ENCODE assay signal across 15 cellular contexts in genomic region chr4:11011249-11011648, GRCh38.
DNase-seq lines count a peak whose midpoint lies in the region; FAIRE-seq and TF ChIP-seq lines count a peak whose summit lies in the region.
"Had no signal": no experiment of that assay in that cellular context is flagged by ENCODE, and none has a peak within 500 bp of the region (broad histone marks: within the 10 kb centered on the region; RNA-seq: fewer than 3 reads in every experiment).

No MANE protein-coding gene starts in this region.

- H3K27ac Mint-ChIP-seq in Caco-2 (ENCODE audit: unreplicated experiment): no peak overlapping the region
- H3K27ac Mint-ChIP-seq: CD14-positive monocyte; GM23338; T-helper 1 cell treated with Interleukin-12 subunit alpha and Interleukin-12 subunit beta and Interleukin-4 antibody, amounts not matched to agents 30 μg/mL and 1 μg/mL, for 36 hours had no signal

- POLR2A ChIA-PET in Caco-2 (lab: Charles Lee): no interaction called here

- H3K4me3 ChIP-seq in Caco-2 (ENCODE audit: low read depth, low read length): no peak overlapping the region
- H3K4me3 ChIP-seq in esophagus muscularis mucosa: no peak overlapping the region
- H3K4me3 ChIP-seq: GM23338, Peyer's patch had no signal

- TF ChIP-seq EP300 in esophagus muscularis mucosa (IDR thresholded peaks at IDR 0.05): no peak

- no peaks in the 10 kb centered on the region for H3K36me3 Mint-ChIP-seq in Caco-2 (ENCODE audit: insufficient read depth, unreplicated experiment)
- H3K36me3 Mint-ChIP-seq: CD14-positive monocyte had no signal

- intact Hi-C loops in Caco-2 (cut with micrococcal nuclease; ENCODE audit: unreplicated experiment): no loop called here
- intact Hi-C loops in esophagus muscularis mucosa (cut with DNase I): no loop called here

- WGBS in esophagus muscularis mucosa: 91% methylated on average over 3 of the region's 3 CpGs

- H3K4me1 ChIP-seq in Caco-2 (0 out of 2 replicates have a peak, but pooled peaks cover 3% of the 10 kb centered on the region), esophagus muscularis mucosa (no peaks in the 10 kb centered on the region)
- H3K4me1 ChIP-seq: Peyer's patch had no signal

- peak; percentile 50 to 60 for DNase-seq in Caco-2
- peak; percentile 30 for DNase-seq in HuH-7.5 (ENCODE audit: low spot score)
- peak; percentile 68 for DNase-seq in NCI-H69 (lab: John Stamatoyannopoulos, UW)
- peak; percentile 70 for DNase-seq in esophagus muscularis mucosa (ENCODE audit: extremely low spot score)
- no peak for DNase-seq in GM12891 (ENCODE audit: insufficient read length, low spot score)
- no peak for DNase-seq in NCI-H187 treated with DMSO at 0.1 percent for 48 hours (lab: John Stamatoyannopoulos, UW)
- no peak for DNase-seq in stimulated activated naive CD4-positive, alpha-beta T cell (lab: John Stamatoyannopoulos, UW)
- DNase-seq: AML-193, KG1, NCI-H1694, Peyer's patch, Right ventricle myocardium superior had no signal

- no peaks in the 10 kb centered on the region for H3K9me3 Mint-ChIP-seq in Caco-2 (ENCODE audit: unreplicated experiment)
- H3K9me3 Mint-ChIP-seq: GM23338; T-helper 1 cell treated with Interleukin-12 subunit alpha and Interleukin-12 subunit beta and Interleukin-4 antibody, amounts not matched to agents 30 μg/mL and 1 μg/mL, for 36 hours had no signal

- TF ChIP-seq CTCF in Caco-2 (IDR thresholded peaks at IDR 0.05; ENCODE audit: insufficient read depth in 1 of 2, low read depth in 1 of 2, low read length in 1 of 2, severe bottlenecking in 1 of 2, unreplicated experiment in 1 of 2) (no peak), esophagus muscularis mucosa (IDR thresholded peaks at IDR 0.05) (no peak)

- no peak for FAIRE-seq in GM12891 (lab: Jason Lieb, UNC)

- TF ChIP-seq POLR2A in esophagus muscularis mucosa (IDR thresholded peaks at IDR 0.05; ENCODE audit: low read depth): no peak
- no peak for TF ChIP-seq POLR2A in GM12891 (IDR thresholded peaks at IDR 0.05; ENCODE audit: low read depth, low read length)

- H3K36me3 ChIP-seq in Caco-2 (ENCODE audit: control insufficient read depth, insufficient read depth, low read length) (no peaks in the 10 kb centered on the region), esophagus muscularis mucosa (no peaks in the 10 kb centered on the region)
- H3K36me3 ChIP-seq: Peyer's patch had no signal

- no peak overlapping the region for H3K27ac ChIP-seq in esophagus muscularis mucosa (replicated peaks in 1 of 4)
- H3K27ac ChIP-seq: Peyer's patch had no signal

- CTCF ChIA-PET in Caco-2 (lab: Charles Lee): no interaction called here

- H3K27me3 Mint-ChIP-seq in Caco-2 (ENCODE audit: insufficient read depth, unreplicated experiment): no peaks in the 10 kb centered on the region

- H3K9me3 ChIP-seq in Caco-2: no peaks in the 10 kb centered on the region
- peaks cover 0 to 11% (median 3%) of the 10 kb centered on the region in 4 donors for H3K9me3 ChIP-seq in esophagus muscularis mucosa
- H3K9me3 ChIP-seq: Peyer's patch had no signal

- no peak overlapping the region for H3K4me3 Mint-ChIP-seq in Caco-2 (ENCODE audit: unreplicated experiment)
- H3K4me3 Mint-ChIP-seq: CD14-positive monocyte; GM23338; T-helper 1 cell treated with Interleukin-12 subunit alpha and Interleukin-12 subunit beta and Interleukin-4 antibody, amounts not matched to agents 30 μg/mL and 1 μg/mL, for 36 hours had no signal

- H3K4me1 Mint-ChIP-seq in Caco-2 (ENCODE audit: low read depth, unreplicated experiment): no peaks in the 10 kb centered on the region
- H3K4me1 Mint-ChIP-seq: CD14-positive monocyte, GM23338 had no signal

- no peaks in the 10 kb centered on the region for H3K27me3 ChIP-seq in Caco-2 (replicated peaks; ENCODE audit: control insufficient read depth, insufficient read depth, low read length)
- no peaks in the 10 kb centered on the region for H3K27me3 ChIP-seq in esophagus muscularis mucosa
- H3K27me3 ChIP-seq: Peyer's patch had no signal

- no TSS peak for BruUV-seq in Caco-2 (replicated peaks; lab: Mats Ljungman, UMichigan)

TF ChIP-seq in GM12891, 5 proteins besides CTCF, POLR2A, EP300 and RAD21:
- TF ChIP-seq PAX5 (IDR thresholded peaks at IDR 0.05; ENCODE audit: insufficient read depth, low read length, severe bottlenecking): no peak
- TF ChIP-seq TAF1 (IDR thresholded peaks at IDR 0.05; ENCODE audit: low read depth, low read length): no peak
- TF ChIP-seq POU2F2 (IDR thresholded peaks at IDR 0.05; ENCODE audit: low read depth, low read length): no peak
- no peak for TF ChIP-seq SPI1 (IDR thresholded peaks at IDR 0.05; ENCODE audit: low read depth, low read length)
- TF ChIP-seq POLR2AphosphoS5 (IDR thresholded peaks at IDR 0.05; ENCODE audit: low read depth, low read length): no peak

Comparison
In these comparisons a context has a peak if more than half of its experiments do, and no peak if none do; other contexts are left out.
1. DNase-seq: peak in Caco-2 (2 of 2), HuH-7.5 (single experiment), NCI-H69 (single experiment) and esophagus muscularis mucosa (single experiment); none in GM12891 (single experiment), NCI-H187 treated with DMSO at 0.1 percent for 48 hours (single experiment) and stimulated activated naive CD4-positive, alpha-beta T cell (0 of 6).